29 cellular contexts compared by ENCODE assay signal in the genomic region with DNA sequence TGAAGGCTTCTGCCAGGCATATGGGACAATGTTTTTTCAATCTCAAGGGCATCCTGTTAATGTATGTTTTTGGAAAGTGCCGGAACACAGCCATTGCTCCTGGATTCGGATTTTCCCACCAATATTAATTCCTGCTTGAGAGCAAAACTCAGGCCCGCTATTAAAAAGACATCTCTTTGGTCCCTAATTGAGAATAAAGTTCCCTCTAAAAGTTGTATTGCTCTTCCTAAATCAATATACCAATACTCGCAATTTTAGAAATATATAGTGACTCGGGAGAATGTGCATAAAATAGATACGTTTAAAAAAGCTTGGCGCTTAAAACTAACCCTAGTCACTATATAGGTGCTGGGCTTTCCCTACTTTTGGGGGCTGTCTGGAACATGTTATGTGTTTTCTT. TPM values are rescaled to one million over a fixed set of nuclear protein-coding genes. Genes with fewer than 3 reads are reported as not detected.
DNase-seq lines count a peak whose midpoint lies in the region; ATAC-seq, FAIRE-seq and TF ChIP-seq lines count a peak whose summit lies in the region.
"Had no signal": no experiment of that assay in that cellular context is flagged by ENCODE, and none has a peak within 500 bp of the region (broad histone marks: within the 10 kb centered on the region; RNA-seq: fewer than 3 reads in every experiment).

No MANE protein-coding gene starts in this region.

- H4K12ac ChIP-seq in trophoblast cell (ENCODE audit: low read depth, low read length) = no peak overlapping the region

- H3K23ac ChIP-seq in trophoblast cell (ENCODE audit: low read length) = no peak overlapping the region

- ATAC-seq in GM21723 (IDR thresholded peaks at IDR 0.05; ENCODE audit: unreplicated experiment) = no peak
- ATAC-seq: activated CD4-positive, CD25-positive, alpha-beta regulatory T cell treated with anti-CD3 and anti-CD28 coated beads, Interleukin-2, amount 50 U/mL, for 24 hours; left lung; naive thymus-derived CD8-positive, alpha-beta T cell; stimulated activated naive CD8-positive, alpha-beta T cell treated with anti-CD3 and anti-CD28 coated beads, Interleukin-15, Interleukin-2, amounts not matched to agents 100 U/mL and 50 U/mL, for 24 hours had no signal

- H2AFZ ChIP-seq in neural progenitor cell (replicated peaks) (no peak overlapping the region), trophoblast cell (ENCODE audit: insufficient read depth, low read length, poor library complexity) (no peak overlapping the region)

- H2BK12ac ChIP-seq in trophoblast cell (ENCODE audit: low read length) = no peak overlapping the region

- H3K9me3 ChIP-seq in ES-I3 (ENCODE audit: control insufficient read depth, insufficient read depth, low read length) = no peaks in the 10 kb centered on the region
- no peaks in the 10 kb centered on the region for H3K9me3 ChIP-seq in iPS-15b (ENCODE audit: control insufficient read depth, insufficient read depth, low read length)
- H3K9me3 ChIP-seq in neural progenitor cell (ENCODE audit: low read depth) = no peaks in the 10 kb centered on the region
- no peaks in the 10 kb centered on the region for H3K9me3 ChIP-seq in trophoblast cell (ENCODE audit: insufficient read depth, low read depth, low read length)
- H3K9me3 ChIP-seq: gastroesophageal sphincter, left lung had no signal

- H3K36me3 ChIP-seq in ES-I3 (ENCODE audit: insufficient read depth, low read length) (no peaks in the 10 kb centered on the region), iPS-15b (ENCODE audit: control insufficient read depth, insufficient read depth, low read length) (no peaks in the 10 kb centered on the region), neural progenitor cell (no peaks in the 10 kb centered on the region), trophoblast cell (ENCODE audit: control insufficient read depth in 1 of 2, insufficient read depth in 2 of 2, low read length in 2 of 2) (no peaks in the 10 kb centered on the region)
- H3K36me3 ChIP-seq: gastroesophageal sphincter, left lung had no signal

- H3K27me3 ChIP-seq in iPS-15b (ENCODE audit: control insufficient read depth, insufficient read depth, low read length) = peaks cover 94% of the 10 kb centered on the region
- H3K27me3 ChIP-seq in neural progenitor cell = peaks cover 100% of the 10 kb centered on the region
- peaks cover 69% of the 10 kb centered on the region for H3K27me3 ChIP-seq in trophoblast cell (ENCODE audit: insufficient read depth, low read length)

- H2BK5ac ChIP-seq in trophoblast cell (ENCODE audit: low read depth, low read length, poor library complexity) = no peak overlapping the region

- H3K18ac ChIP-seq in trophoblast cell (ENCODE audit: low read length) = no peak overlapping the region

- WGBS in trophoblast cell (ENCODE audit: extremely low coverage, insufficient coverage, insufficient read length) = no CpG with 5 or more reads among the region's 7 CpGs

- TF ChIP-seq CTCF in neural progenitor cell (IDR thresholded peaks at IDR 0.05) = no peak

- no peak overlapping the region for H3K27ac Mint-ChIP-seq in neural progenitor cell

- no peak overlapping the region for H3K4ac ChIP-seq in trophoblast cell (ENCODE audit: low read depth, low read length)

- H3K27me3 Mint-ChIP-seq in neural progenitor cell (ENCODE audit: insufficient read depth, low read depth) = peaks cover 85% of the 10 kb centered on the region

- H3K36me3 Mint-ChIP-seq in neural progenitor cell = no peaks in the 10 kb centered on the region

- no peak overlapping the region for H4K91ac ChIP-seq in trophoblast cell (ENCODE audit: low read depth, low read length)

- H3K14ac ChIP-seq in trophoblast cell (ENCODE audit: low read length) = no peak overlapping the region

- FAIRE-seq in GM19239 (lab: Jason Lieb, UNC) = no peak
- FAIRE-seq: A204.1, endometrium, small intestine had no signal

- peaks cover 27% of the 10 kb centered on the region for H3K4me1 Mint-ChIP-seq in neural progenitor cell

- peak; percentile 40 for DNase-seq in amniotic epithelial cell (ENCODE audit: low read depth)
- no peak for DNase-seq in neural progenitor cell (ENCODE audit: low spot score)
- no peak for DNase-seq in GM19239 (ENCODE audit: insufficient read length, low spot score)
- no peak for DNase-seq in DMS153 (lab: John Stamatoyannopoulos, UW)
- no peak for DNase-seq in trophoblast cell
- DNase-seq: activated CD4-positive, alpha-beta T cell treated with anti-CD3 and anti-CD28 coated beads, Interleukin-2, amount 50 U/mL, for 4 hours; activated naive CD4-positive, alpha-beta T cell treated with Interleukin-2 at 50 U/mL for 16 hours; HCEC 1CT; islet precursor cell; left lung; naive thymus-derived CD8-positive, alpha-beta T cell; NCI-H1436; NCI-H2081 treated with DMSO at 0.1 percent for 48 hours; NCI-H2227 treated with DMSO at 0.1 percent for 48 hours; SHP77; small intestine; stimulated activated naive CD8-positive, alpha-beta T cell treated with anti-CD3 and anti-CD28 coated beads, Interleukin-15, Interleukin-2, amounts not matched to agents 100 U/mL and 50 U/mL, for 24 hours; T-helper 2 cell had no signal

- no peaks in the 10 kb centered on the region for H3K9me3 Mint-ChIP-seq in neural progenitor cell

- H3K4me3 ChIP-seq in iPS-15b (ENCODE audit: low read depth, low read length) = peak overlapping the region; percentile 80
- no peak overlapping the region for H3K4me3 ChIP-seq in neural progenitor cell
- H3K4me3 ChIP-seq in trophoblast cell (ENCODE audit: low read depth, low read length) = no peak overlapping the region
- H3K4me3 ChIP-seq: left lung had no signal

- H3K9ac ChIP-seq in ES-I3 (ENCODE audit: low read depth, low read length) = peak overlapping the region; percentile 72; the same call in 1 of the 2 replicates
- H3K9ac ChIP-seq in iPS-15b (ENCODE audit: low read depth, low read length) = no peak overlapping the region
- H3K9ac ChIP-seq in neural progenitor cell = no peak overlapping the region
- no peak overlapping the region for H3K9ac ChIP-seq in trophoblast cell (ENCODE audit: low read length)

- H2AK5ac ChIP-seq in trophoblast cell (ENCODE audit: low read length) = no peak overlapping the region

- peaks cover 44% of the 10 kb centered on the region for H3F3A ChIP-seq in neural progenitor cell (ENCODE audit: low read depth)

- peak overlapping the region; percentile 50 for H3K4me3 Mint-ChIP-seq in neural progenitor cell
- H3K4me3 Mint-ChIP-seq: naive thymus-derived CD8-positive, alpha-beta T cell had no signal

- H4K8ac ChIP-seq in trophoblast cell (ENCODE audit: low read depth, low read length) = no peak overlapping the region

- H4K20me1 ChIP-seq in neural progenitor cell (ENCODE audit: low read depth) = peaks cover 61% of the 10 kb centered on the region

- H3K27ac ChIP-seq in neural progenitor cell (no peak overlapping the region), trophoblast cell (ENCODE audit: low read depth, low read length) (no peak overlapping the region)
- H3K27ac ChIP-seq: left lung had no signal

- H3K79me2 ChIP-seq in neural progenitor cell (ENCODE audit: low read depth) (no peaks in the 10 kb centered on the region), trophoblast cell (ENCODE audit: control insufficient read depth, insufficient read depth, low read length, poor library complexity) (no peaks in the 10 kb centered on the region)

- no peaks in the 10 kb centered on the region for H3K79me1 ChIP-seq in trophoblast cell (ENCODE audit: low read length)

- H3K4me2 ChIP-seq in neural progenitor cell = no peak overlapping the region
- no peak overlapping the region for H3K4me2 ChIP-seq in trophoblast cell (ENCODE audit: low read length)

- no peak overlapping the region for H2BK120ac ChIP-seq in trophoblast cell (ENCODE audit: insufficient read depth, low read length, poor library complexity)

- peaks cover 28% of the 10 kb centered on the region; the same call in 1 of the 2 replicates for H3K4me1 ChIP-seq in ES-I3 (ENCODE audit: insufficient read depth, low read length)
- peaks cover 29% of the 10 kb centered on the region for H3K4me1 ChIP-seq in iPS-15b (ENCODE audit: control insufficient read depth, insufficient read depth, low read length)
- peaks cover 46% of the 10 kb centered on the region for H3K4me1 ChIP-seq in neural progenitor cell
- peaks cover 13 to 14% of the 10 kb centered on the region in 2 experiments for H3K4me1 ChIP-seq in trophoblast cell (ENCODE audit: control insufficient read depth in 1 of 2, insufficient read depth in 2 of 2, low read length in 2 of 2)
- H3K4me1 ChIP-seq: left lung had no signal

RNA-seq across cellular contexts. Expression of a gene that starts 15.5 kb away (rescaled TPM):
- 0.59 and 1.6 TPM in 2 replicates for total RNA-seq in neural progenitor cell (ENCODE audit: low replicate concordance)
- polyA plus RNA-seq in trophoblast cell (2013) = 3.1 and 3.4 TPM in 2 replicates
- total RNA-seq: cerebellum; dermis microvascular lymphatic vessel endothelial cell; left lung; naive thymus-derived CD8-positive, alpha-beta T cell; osteocyte; temporal lobe had no signal
- polyA plus RNA-seq: naive thymus-derived CD8-positive, alpha-beta T cell had no signal
